Comparison of ENCODE assay signal across 1 cellular context in the genomic region with DNA sequence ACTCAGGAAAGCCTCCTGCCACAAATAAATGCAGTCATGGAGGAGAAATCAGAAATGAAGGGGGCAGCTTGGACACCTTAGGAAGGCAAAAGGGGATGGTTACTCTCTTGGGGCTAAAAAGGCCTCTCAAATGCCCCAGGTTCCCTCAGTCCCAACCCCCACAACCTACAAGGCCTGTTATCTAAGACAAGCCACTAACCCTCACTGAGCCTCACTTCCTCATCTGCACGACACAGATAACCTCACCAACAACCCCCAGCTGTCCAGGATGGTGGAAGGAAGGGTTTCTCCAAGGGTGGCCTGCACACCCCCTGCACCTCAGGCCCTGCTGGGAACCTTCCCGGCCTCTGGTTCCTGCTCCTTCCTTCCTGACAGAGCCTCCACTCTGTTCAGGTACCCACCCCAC.
TF ChIP-seq lines count a peak whose summit lies in the region.

No MANE protein-coding gene starts in this region.

TF ChIP-seq in K562, 482 proteins besides CTCF, POLR2A, EP300 and RAD21 (continued from another document and continues in another):
- TF ChIP-seq HLTF (IDR thresholded peaks at IDR 0.05) (peak; percentile 68; the same call in 1 of the 2 replicates), NEUROD1 (IDR thresholded peaks at IDR 0.05; ENCODE audit: borderline replicate concordance, low read depth, low read length, partially characterized antibody) (peak; percentile 97), ILF3 (IDR thresholded peaks at IDR 0.05; ENCODE audit: borderline replicate concordance) (no peak), CBX5 (IDR thresholded peaks at IDR 0.05; ENCODE audit: borderline replicate concordance, low read depth) (peak; percentile 36; the same call in 1 of the 2 replicates), NCOA4 (IDR thresholded peaks at IDR 0.05; ENCODE audit: partially characterized antibody) (peak; percentile 47), ZFPM2 (CRISPR knock-in tag; IDR thresholded peaks at IDR 0.05) (no peak), ZNF175 (CRISPR knock-in tag; IDR thresholded peaks at IDR 0.05; ENCODE audit: low read depth) (peak; percentile 85), HDAC2 (IDR thresholded peaks at IDR 0.05) (peak; percentile 62; the same call in 1 of the 2 replicates), TRIM28 (IDR thresholded peaks at IDR 0.05) (peak; percentile 46; the same call in 1 of the 2 replicates), ZNF75A (CRISPR knock-in tag; IDR thresholded peaks at IDR 0.05) (no peak), POU5F1 (IDR thresholded peaks at IDR 0.05; ENCODE audit: borderline replicate concordance, low read depth, low read length, partially characterized antibody) (no peak), GTF2E2 (tag; IDR thresholded peaks at IDR 0.05) (peak; percentile 11; the same call in 1 of the 2 replicates), GATAD2B (IDR thresholded peaks at IDR 0.05; ENCODE audit: borderline replicate concordance) (peak; percentile 49; the same call in 1 of the 2 replicates), ETV5 (CRISPR knock-in tag; IDR thresholded peaks at IDR 0.05; ENCODE audit: low read depth) (peak; percentile 78; the same call in 1 of the 2 replicates), KHSRP (IDR thresholded peaks at IDR 0.05) (peak; percentile 84), TEAD2 (tag; IDR thresholded peaks at IDR 0.05) (no peak), BRD4 (IDR thresholded peaks at IDR 0.05) (no peak; the same call in 1 of the 2 replicates), ZNF24 (IDR thresholded peaks at IDR 0.05) (peak; percentile 51; the same call in 1 of the 2 replicates), EZH2 (IDR thresholded peaks at IDR 0.05; ENCODE audit: borderline replicate concordance, low read depth, low read length) (no peak), CTBP1 (IDR thresholded peaks at IDR 0.05; ENCODE audit: borderline replicate concordance) (peak; percentile 79; the same call in 1 of the 2 replicates), BHLHE40 (IDR thresholded peaks at IDR 0.05; ENCODE audit: low read length) (peak; percentile 71), DMBX1 (CRISPR knock-in tag; IDR thresholded peaks at IDR 0.05; ENCODE audit: borderline replicate concordance) (peak; percentile 81), ZNF668 (CRISPR knock-in tag; IDR thresholded peaks at IDR 0.05) (no peak), HSF4 (CRISPR knock-in tag; IDR thresholded peaks at IDR 0.05; ENCODE audit: borderline replicate concordance) (no peak), ZNF232 (CRISPR knock-in tag; IDR thresholded peaks at IDR 0.05) (no peak), RBM34 (IDR thresholded peaks at IDR 0.05; ENCODE audit: borderline replicate concordance, insufficient read depth, low read length) (no peak), ATF1 (CRISPR knock-in tag; IDR thresholded peaks at IDR 0.05) (no peak), ATF1 (tag; IDR thresholded peaks at IDR 0.05) (peak; percentile 50), NCOA6 (IDR thresholded peaks at IDR 0.05) (peak; percentile 52; the same call in 1 of the 2 replicates), SAFB2 (IDR thresholded peaks at IDR 0.05; ENCODE audit: borderline replicate concordance, low read depth, low read length, severe bottlenecking) (no peak), SRSF1 (IDR thresholded peaks at IDR 0.05; ENCODE audit: low read depth, low read length) (no peak), EWSR1 (IDR thresholded peaks at IDR 0.05; ENCODE audit: borderline replicate concordance, low read depth, partially characterized antibody) (no peak), ZC3H11A (IDR thresholded peaks at IDR 0.05; ENCODE audit: low read depth, low read length) (no peak), CBFA2T2 (conservative IDR thresholded peaks at IDR 0.05) (peak; percentile 99), ZNF324 (CRISPR knock-in tag; IDR thresholded peaks at IDR 0.05) (no peak), KAT8 (IDR thresholded peaks at IDR 0.05; ENCODE audit: low read depth) (no peak), ZNF584 (CRISPR knock-in tag; IDR thresholded peaks at IDR 0.05; ENCODE audit: low read depth) (peak; percentile 86; the same call in 1 of the 2 replicates), ZNF699 (CRISPR knock-in tag; IDR thresholded peaks at IDR 0.05; ENCODE audit: insufficient replicate concordance) (no peak), STAT5B (CRISPR knock-in tag; IDR thresholded peaks at IDR 0.05) (no peak), GABPA (tag; conservative IDR thresholded peaks at IDR 0.05; ENCODE audit: low read depth) (peak; percentile 43; the same call in 1 of the 2 replicates), NONO (IDR thresholded peaks at IDR 0.05; ENCODE audit: low read depth in 2 of 2, low read length in 1 of 2) (peak in 1 of 2 experiments; percentile 80; a peak in 1 of 4 replicates), DPF2 (IDR thresholded peaks at IDR 0.05) (peak; percentile 99), ZNF12 (CRISPR knock-in tag; IDR thresholded peaks at IDR 0.05) (no peak), NFE2 (IDR thresholded peaks at IDR 0.05; ENCODE audit: low read depth) (peak; percentile 30; the same call in 1 of the 2 replicates), NR4A1 (CRISPR knock-in tag; IDR thresholded peaks at IDR 0.05) (no peak), NR4A1 (tag; IDR thresholded peaks at IDR 0.05) (peak; percentile 36; the same call in 1 of the 2 replicates), ADNP (tag; IDR thresholded peaks at IDR 0.05) (no peak; the same call in 1 of the 2 replicates)
- TF ChIP-seq, protein P1, sequence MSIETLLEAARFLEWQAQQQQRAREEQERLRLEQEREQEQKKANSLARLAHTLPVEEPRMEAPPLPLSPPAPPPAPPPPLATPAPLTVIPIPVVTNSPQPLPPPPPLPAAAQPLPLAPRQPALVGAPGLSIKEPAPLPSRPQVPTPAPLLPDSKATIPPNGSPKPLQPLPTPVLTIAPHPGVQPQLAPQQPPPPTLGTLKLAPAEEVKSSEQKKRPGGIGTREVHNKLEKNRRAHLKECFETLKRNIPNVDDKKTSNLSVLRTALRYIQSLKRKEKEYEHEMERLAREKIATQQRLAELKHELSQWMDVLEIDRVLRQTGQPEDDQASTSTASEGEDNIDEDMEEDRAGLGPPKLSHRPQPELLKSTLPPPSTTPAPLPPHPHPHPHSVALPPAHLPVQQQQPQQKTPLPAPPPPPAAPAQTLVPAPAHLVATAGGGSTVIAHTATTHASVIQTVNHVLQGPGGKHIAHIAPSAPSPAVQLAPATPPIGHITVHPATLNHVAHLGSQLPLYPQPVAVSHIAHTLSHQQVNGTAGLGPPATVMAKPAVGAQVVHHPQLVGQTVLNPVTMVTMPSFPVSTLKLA (conservative IDR thresholded peaks at IDR 0.05): peak in 1 of 2 experiments; percentile 41; a peak in 1 of 4 replicates
- TF ChIP-seq, protein P2, sequence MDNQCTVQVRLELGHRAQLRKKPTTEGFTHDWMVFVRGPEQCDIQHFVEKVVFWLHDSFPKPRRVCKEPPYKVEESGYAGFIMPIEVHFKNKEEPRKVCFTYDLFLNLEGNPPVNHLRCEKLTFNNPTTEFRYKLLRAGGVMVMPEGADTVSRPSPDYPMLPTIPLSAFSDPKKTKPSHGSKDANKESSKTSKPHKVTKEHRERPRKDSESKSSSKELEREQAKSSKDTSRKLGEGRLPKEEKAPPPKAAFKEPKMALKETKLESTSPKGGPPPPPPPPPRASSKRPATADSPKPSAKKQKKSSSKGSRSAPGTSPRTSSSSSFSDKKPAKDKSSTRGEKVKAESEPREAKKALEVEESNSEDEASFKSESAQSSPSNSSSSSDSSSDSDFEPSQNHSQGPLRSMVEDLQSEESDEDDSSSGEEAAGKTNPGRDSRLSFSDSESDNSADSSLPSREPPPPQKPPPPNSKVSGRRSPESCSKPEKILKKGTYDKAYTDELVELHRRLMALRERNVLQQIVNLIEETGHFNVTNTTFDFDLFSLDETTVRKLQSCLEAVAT (IDR thresholded peaks at IDR 0.05): peak; percentile 67 to 79; a peak in 1 of 4 replicates
- TF ChIP-seq, protein P3, sequence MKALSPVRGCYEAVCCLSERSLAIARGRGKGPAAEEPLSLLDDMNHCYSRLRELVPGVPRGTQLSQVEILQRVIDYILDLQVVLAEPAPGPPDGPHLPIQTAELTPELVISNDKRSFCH (CRISPR knock-in tag; IDR thresholded peaks at IDR 0.05): no peak
- TF ChIP-seq, protein P3 (tag; IDR thresholded peaks at IDR 0.05): peak; percentile 69
- TF ChIP-seq, protein P4, sequence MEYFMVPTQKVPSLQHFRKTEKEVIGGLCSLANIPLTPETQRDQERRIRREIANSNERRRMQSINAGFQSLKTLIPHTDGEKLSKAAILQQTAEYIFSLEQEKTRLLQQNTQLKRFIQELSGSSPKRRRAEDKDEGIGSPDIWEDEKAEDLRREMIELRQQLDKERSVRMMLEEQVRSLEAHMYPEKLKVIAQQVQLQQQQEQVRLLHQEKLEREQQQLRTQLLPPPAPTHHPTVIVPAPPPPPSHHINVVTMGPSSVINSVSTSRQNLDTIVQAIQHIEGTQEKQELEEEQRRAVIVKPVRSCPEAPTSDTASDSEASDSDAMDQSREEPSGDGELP (CRISPR knock-in tag; IDR thresholded peaks at IDR 0.05; ENCODE audit: borderline replicate concordance): peak; percentile 96
- TF ChIP-seq, protein P5, sequence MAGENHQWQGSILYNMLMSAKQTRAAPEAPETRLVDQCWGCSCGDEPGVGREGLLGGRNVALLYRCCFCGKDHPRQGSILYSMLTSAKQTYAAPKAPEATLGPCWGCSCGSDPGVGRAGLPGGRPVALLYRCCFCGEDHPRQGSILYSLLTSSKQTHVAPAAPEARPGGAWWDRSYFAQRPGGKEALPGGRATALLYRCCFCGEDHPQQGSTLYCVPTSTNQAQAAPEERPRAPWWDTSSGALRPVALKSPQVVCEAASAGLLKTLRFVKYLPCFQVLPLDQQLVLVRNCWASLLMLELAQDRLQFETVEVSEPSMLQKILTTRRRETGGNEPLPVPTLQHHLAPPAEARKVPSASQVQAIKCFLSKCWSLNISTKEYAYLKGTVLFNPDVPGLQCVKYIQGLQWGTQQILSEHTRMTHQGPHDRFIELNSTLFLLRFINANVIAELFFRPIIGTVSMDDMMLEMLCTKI (IDR thresholded peaks at IDR 0.05; ENCODE audit: partially characterized antibody): no peak
- TF ChIP-seq, protein P6, sequence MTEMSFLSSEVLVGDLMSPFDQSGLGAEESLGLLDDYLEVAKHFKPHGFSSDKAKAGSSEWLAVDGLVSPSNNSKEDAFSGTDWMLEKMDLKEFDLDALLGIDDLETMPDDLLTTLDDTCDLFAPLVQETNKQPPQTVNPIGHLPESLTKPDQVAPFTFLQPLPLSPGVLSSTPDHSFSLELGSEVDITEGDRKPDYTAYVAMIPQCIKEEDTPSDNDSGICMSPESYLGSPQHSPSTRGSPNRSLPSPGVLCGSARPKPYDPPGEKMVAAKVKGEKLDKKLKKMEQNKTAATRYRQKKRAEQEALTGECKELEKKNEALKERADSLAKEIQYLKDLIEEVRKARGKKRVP (CRISPR knock-in tag; IDR thresholded peaks at IDR 0.05): peak; percentile 52; the same call in 1 of the 2 replicates
- TF ChIP-seq, protein P7, sequence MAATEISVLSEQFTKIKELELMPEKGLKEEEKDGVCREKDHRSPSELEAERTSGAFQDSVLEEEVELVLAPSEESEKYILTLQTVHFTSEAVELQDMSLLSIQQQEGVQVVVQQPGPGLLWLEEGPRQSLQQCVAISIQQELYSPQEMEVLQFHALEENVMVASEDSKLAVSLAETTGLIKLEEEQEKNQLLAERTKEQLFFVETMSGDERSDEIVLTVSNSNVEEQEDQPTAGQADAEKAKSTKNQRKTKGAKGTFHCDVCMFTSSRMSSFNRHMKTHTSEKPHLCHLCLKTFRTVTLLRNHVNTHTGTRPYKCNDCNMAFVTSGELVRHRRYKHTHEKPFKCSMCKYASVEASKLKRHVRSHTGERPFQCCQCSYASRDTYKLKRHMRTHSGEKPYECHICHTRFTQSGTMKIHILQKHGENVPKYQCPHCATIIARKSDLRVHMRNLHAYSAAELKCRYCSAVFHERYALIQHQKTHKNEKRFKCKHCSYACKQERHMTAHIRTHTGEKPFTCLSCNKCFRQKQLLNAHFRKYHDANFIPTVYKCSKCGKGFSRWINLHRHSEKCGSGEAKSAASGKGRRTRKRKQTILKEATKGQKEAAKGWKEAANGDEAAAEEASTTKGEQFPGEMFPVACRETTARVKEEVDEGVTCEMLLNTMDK (IDR thresholded peaks at IDR 0.05; ENCODE audit: borderline replicate concordance, insufficient read depth, low read depth, low read length, poor library complexity, severe bottlenecking): no peak
- TF ChIP-seq, protein P8, sequence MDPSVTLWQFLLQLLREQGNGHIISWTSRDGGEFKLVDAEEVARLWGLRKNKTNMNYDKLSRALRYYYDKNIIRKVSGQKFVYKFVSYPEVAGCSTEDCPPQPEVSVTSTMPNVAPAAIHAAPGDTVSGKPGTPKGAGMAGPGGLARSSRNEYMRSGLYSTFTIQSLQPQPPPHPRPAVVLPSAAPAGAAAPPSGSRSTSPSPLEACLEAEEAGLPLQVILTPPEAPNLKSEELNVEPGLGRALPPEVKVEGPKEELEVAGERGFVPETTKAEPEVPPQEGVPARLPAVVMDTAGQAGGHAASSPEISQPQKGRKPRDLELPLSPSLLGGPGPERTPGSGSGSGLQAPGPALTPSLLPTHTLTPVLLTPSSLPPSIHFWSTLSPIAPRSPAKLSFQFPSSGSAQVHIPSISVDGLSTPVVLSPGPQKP (CRISPR knock-in tag; IDR thresholded peaks at IDR 0.05): no peak
- TF ChIP-seq, protein P9, sequence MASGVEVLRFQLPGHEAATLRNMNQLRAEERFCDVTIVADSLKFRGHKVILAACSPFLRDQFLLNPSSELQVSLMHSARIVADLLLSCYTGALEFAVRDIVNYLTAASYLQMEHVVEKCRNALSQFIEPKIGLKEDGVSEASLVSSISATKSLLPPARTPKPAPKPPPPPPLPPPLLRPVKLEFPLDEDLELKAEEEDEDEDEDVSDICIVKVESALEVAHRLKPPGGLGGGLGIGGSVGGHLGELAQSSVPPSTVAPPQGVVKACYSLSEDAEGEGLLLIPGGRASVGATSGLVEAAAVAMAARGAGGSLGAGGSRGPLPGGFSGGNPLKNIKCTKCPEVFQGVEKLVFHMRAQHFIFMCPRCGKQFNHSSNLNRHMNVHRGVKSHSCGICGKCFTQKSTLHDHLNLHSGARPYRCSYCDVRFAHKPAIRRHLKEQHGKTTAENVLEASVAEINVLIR (CRISPR knock-in tag; IDR thresholded peaks at IDR 0.05): peak; percentile 12; the same call in 1 of the 2 replicates
- TF ChIP-seq, protein P10, sequence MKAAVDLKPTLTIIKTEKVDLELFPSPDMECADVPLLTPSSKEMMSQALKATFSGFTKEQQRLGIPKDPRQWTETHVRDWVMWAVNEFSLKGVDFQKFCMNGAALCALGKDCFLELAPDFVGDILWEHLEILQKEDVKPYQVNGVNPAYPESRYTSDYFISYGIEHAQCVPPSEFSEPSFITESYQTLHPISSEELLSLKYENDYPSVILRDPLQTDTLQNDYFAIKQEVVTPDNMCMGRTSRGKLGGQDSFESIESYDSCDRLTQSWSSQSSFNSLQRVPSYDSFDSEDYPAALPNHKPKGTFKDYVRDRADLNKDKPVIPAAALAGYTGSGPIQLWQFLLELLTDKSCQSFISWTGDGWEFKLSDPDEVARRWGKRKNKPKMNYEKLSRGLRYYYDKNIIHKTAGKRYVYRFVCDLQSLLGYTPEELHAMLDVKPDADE (conservative IDR thresholded peaks at IDR 0.05; ENCODE audit: control insufficient read depth, low read depth, low read length): peak; percentile 88
- TF ChIP-seq, protein P11, sequence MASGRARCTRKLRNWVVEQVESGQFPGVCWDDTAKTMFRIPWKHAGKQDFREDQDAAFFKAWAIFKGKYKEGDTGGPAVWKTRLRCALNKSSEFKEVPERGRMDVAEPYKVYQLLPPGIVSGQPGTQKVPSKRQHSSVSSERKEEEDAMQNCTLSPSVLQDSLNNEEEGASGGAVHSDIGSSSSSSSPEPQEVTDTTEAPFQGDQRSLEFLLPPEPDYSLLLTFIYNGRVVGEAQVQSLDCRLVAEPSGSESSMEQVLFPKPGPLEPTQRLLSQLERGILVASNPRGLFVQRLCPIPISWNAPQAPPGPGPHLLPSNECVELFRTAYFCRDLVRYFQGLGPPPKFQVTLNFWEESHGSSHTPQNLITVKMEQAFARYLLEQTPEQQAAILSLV (tag; IDR thresholded peaks at IDR 0.05): no peak
